Comparison of ENCODE assay signal across 21 cellular contexts in genomic region chr12:72471806-72472205, GRCh38.
"Had no signal": no experiment of that assay in that cellular context is flagged by ENCODE, and none has a peak within 500 bp of the region (broad histone marks: within the 10 kb centered on the region; RNA-seq: fewer than 3 reads in every experiment).

No MANE protein-coding gene starts in this region.

- H3K4me3 ChIP-seq: coronary artery, esophagus muscularis mucosa, lower lobe of right lung, skin epidermis, transverse colon had no signal

- H3K4me1 Mint-ChIP-seq: activated B cell treated with CpG ODN at 0.5 μM for 24 hours; activated naive CD4-positive, alpha-beta T cell treated with anti-CD3 and anti-CD28 coated beads, Interleukin-2, amount 50 U/mL, for 24 hours; brain; central memory CD8-positive, alpha-beta T cell had no signal

- H3K9me3 ChIP-seq: esophagus muscularis mucosa, lower lobe of right lung, transverse colon had no signal

- ATAC-seq: activated CD8-positive, alpha-beta T cell treated with anti-CD3 and anti-CD28 coated beads for 36 hours; left cardiac atrium; lower lobe of right lung had no signal

- DNase-seq: activated B cell treated with CpG ODN at 0.5 μM for 24 hours; activated CD4-positive, alpha-beta T cell treated with anti-CD3 and anti-CD28 coated beads for 48 hours; activated CD8-positive, alpha-beta T cell treated with anti-CD3 and anti-CD28 coated beads for 36 hours; activated effector memory CD4-positive, alpha-beta T cell treated with anti-CD3 and anti-CD28 coated beads, Interleukin-2, amount 50 U/mL, for 16 hours; activated T-cell treated with anti-CD3 and anti-CD28 coated beads, Interleukin-2, amount 50 U/mL, for 48 hours; amygdala; hippocampal formation; left cardiac atrium; lower lobe of right lung; midbrain; stimulated activated CD4-positive, alpha-beta T cell treated with anti-CD3 and anti-CD28 coated beads, Interleukin-4, amount 100 ng/mL, for 24 hours; stimulated activated naive CD4-positive, alpha-beta T cell; substantia nigra; SW 1271; transverse colon had no signal

- H3K36me3 ChIP-seq: esophagus muscularis mucosa, lower lobe of right lung, transverse colon had no signal

- H3K9me3 Mint-ChIP-seq: activated B cell treated with CpG ODN at 0.5 μM for 24 hours; activated naive CD4-positive, alpha-beta T cell treated with anti-CD3 and anti-CD28 coated beads, Interleukin-2, amount 50 U/mL, for 24 hours; brain; central memory CD8-positive, alpha-beta T cell had no signal

- H3K27ac Mint-ChIP-seq: activated B cell treated with CpG ODN at 0.5 μM for 24 hours; activated CD8-positive, alpha-beta T cell treated with anti-CD3 and anti-CD28 coated beads for 36 hours; activated naive CD4-positive, alpha-beta T cell treated with anti-CD3 and anti-CD28 coated beads, Interleukin-2, amount 50 U/mL, for 24 hours; brain had no signal

- H3K27me3 Mint-ChIP-seq: activated B cell treated with CpG ODN at 0.5 μM for 24 hours; activated CD8-positive, alpha-beta T cell treated with anti-CD3 and anti-CD28 coated beads for 36 hours; activated naive CD4-positive, alpha-beta T cell treated with anti-CD3 and anti-CD28 coated beads, Interleukin-2, amount 50 U/mL, for 24 hours; brain; central memory CD8-positive, alpha-beta T cell had no signal

- H3K4me3 Mint-ChIP-seq: activated B cell treated with CpG ODN at 0.5 μM for 24 hours; activated CD8-positive, alpha-beta T cell treated with anti-CD3 and anti-CD28 coated beads for 36 hours; activated naive CD4-positive, alpha-beta T cell treated with anti-CD3 and anti-CD28 coated beads, Interleukin-2, amount 50 U/mL, for 24 hours; brain; central memory CD8-positive, alpha-beta T cell had no signal

- H3K27ac ChIP-seq: coronary artery, esophagus muscularis mucosa, lower lobe of right lung, skin epidermis, transverse colon had no signal

- H3K36me3 Mint-ChIP-seq: activated naive CD4-positive, alpha-beta T cell treated with anti-CD3 and anti-CD28 coated beads, Interleukin-2, amount 50 U/mL, for 24 hours; brain had no signal

- H3K27me3 ChIP-seq: esophagus muscularis mucosa, transverse colon had no signal

- H3K4me1 ChIP-seq: esophagus muscularis mucosa, lower lobe of right lung, transverse colon had no signal
